23 cellular contexts compared by ENCODE assay signal in the genomic region with DNA sequence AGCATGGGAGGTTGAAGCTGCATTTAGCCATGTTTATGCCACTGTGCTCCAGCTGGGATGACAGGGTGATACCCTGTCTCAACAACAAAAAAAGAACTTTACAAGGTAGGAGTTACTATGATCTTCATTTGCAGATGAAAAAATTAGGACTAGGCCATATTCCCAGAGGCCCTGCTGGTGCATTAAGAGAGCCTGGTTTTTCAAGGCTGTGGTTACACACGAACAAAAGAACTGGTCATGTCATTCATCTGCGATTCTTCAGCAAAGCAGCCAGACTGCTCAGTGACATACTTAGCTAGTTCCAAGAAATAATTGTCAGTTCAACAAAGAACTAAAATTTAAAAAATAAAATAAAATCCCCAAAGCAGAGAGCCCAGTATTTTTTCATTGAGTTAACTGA.
"Had no signal": no experiment of that assay in that cellular context is flagged by ENCODE, and none has a peak within 500 bp of the region (broad histone marks: within the 10 kb centered on the region; RNA-seq: fewer than 3 reads in every experiment).

No MANE protein-coding gene starts in this region.

- DNase-seq: hippocampal formation; immature natural killer cell; kidney; left colon; left lung; lower lobe of right lung; mammary epithelial cell; mesenchymal stem cell; naive thymus-derived CD8-positive, alpha-beta T cell; nucleus accumbens; pancreas; posterior cingulate gyrus; retina; right cardiac atrium; spleen; stimulated activated CD4-positive, alpha-beta T cell treated with anti-CD3 and anti-CD28 coated beads, Interleukin-4, amount 100 ng/mL, for 24 hours; stimulated activated naive CD4-positive, alpha-beta T cell; tibial artery; uterus had no signal

- H3K9me3 ChIP-seq: left lung, lower lobe of right lung, pancreas, prostate gland, spleen, suprapubic skin, thoracic aorta, tibial artery, uterus had no signal

- H3K4me3 ChIP-seq: left lung, lower lobe of right lung, pancreas, prostate gland, skin epidermis, spleen, suprapubic skin, thoracic aorta, tibial artery, uterus had no signal

- H3K27ac ChIP-seq: left lung, lower lobe of right lung, pancreas, prostate gland, spleen, suprapubic skin, thoracic aorta, tibial artery, uterus had no signal

- H3K36me3 ChIP-seq: left lung, lower lobe of right lung, pancreas, prostate gland, spleen, suprapubic skin, thoracic aorta, tibial artery, uterus had no signal

- H3K27me3 ChIP-seq: left lung, pancreas, spleen, suprapubic skin, tibial artery, uterus had no signal

- H3K4me1 ChIP-seq: left lung, lower lobe of right lung, pancreas, prostate gland, spleen, tibial artery, uterus had no signal
